Comparison of ENCODE assay signal across 20 cellular contexts in the genomic region with DNA sequence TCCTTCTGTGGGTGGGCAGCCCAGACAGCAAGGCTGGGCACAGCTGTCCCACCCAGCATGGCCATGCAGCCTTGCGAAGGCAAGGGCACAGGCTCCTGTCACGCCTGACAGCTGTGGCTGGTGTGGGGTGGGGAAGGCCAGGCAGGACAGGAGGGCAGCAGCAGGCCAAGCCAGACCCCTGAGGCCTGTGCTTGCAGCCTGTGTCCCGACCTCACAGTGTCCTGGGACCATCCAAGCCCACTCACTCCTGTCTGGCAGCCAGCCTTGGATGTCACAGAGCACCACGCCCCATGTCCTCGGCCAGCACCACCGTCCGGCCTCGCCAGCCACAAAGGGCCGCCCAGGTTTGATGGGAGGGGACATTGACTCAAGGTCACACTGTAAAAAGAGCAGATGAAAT.
DNase-seq lines count a peak whose midpoint lies in the region; ATAC-seq, FAIRE-seq and TF ChIP-seq lines count a peak whose summit lies in the region.
"Had no signal": no experiment of that assay in that cellular context is flagged by ENCODE, and none has a peak within 500 bp of the region (broad histone marks: within the 10 kb centered on the region; RNA-seq: fewer than 3 reads in every experiment).

No MANE protein-coding gene starts in this region.

- no peaks in the 10 kb centered on the region for H3K79me1 ChIP-seq in H1 (ENCODE audit: low read depth, low read length)

- H3K4ac ChIP-seq in H1 (replicated peaks; ENCODE audit: insufficient read length, low read depth, low read length): no peak overlapping the region

- peak overlapping the region; percentile 81; the same call in 1 of the 2 replicates for H2BK15ac ChIP-seq in H1 (ENCODE audit: low read length)

- no peaks in the 10 kb centered on the region for H4K20me1 ChIP-seq in H1 (replicated peaks in 1 of 2; ENCODE audit: control insufficient read depth in 1 of 2, insufficient read depth in 2 of 2, low read length in 2 of 2)

- peak overlapping the region; percentile 93 for H4K91ac ChIP-seq in H1 (replicated peaks; ENCODE audit: insufficient read length, low read length)

- H3K36me3 ChIP-seq in right atrium auricular region (no peaks in the 10 kb centered on the region), H1 (ENCODE audit: control insufficient read depth in 2 of 4, insufficient read depth in 4 of 4, low read length in 3 of 4) (no peaks in the 10 kb centered on the region)

- intact Hi-C loops in left ventricle myocardium superior (cut with micrococcal nuclease): no loop called here

- TF ChIP-seq CTCF in right atrium auricular region (IDR thresholded peaks at IDR 0.05): no peak
- TF ChIP-seq CTCF in H1 (IDR thresholded peaks at IDR 0.05; ENCODE audit: control extremely low read depth in 1 of 3, insufficient read depth in 1 of 3, low read depth in 1 of 3, low read length in 3 of 3): no peak

- peak overlapping the region; percentile 71; the same call in 1 of the 2 replicates for H3K18ac ChIP-seq in H1 (ENCODE audit: extremely low read depth, low read length)

- ATAC-seq in left ventricle myocardium superior: no peak
- ATAC-seq: Panc1 had no signal

- no peak for FAIRE-seq in H1 (lab: Jason Lieb, UNC)
- FAIRE-seq: H54 had no signal

- peak; percentile 30 for DNase-seq in right atrium auricular region (ENCODE audit: low spot score)
- no peak for DNase-seq in left ventricle myocardium superior
- DNase-seq in H1 (ENCODE audit: low read depth in 1 of 2, low spot score in 2 of 2): no peak
- DNase-seq in mesenteric fat pad (ENCODE audit: low spot score): peak; percentile 55
- DNase-seq in putamen (ENCODE audit: low spot score): no peak
- DNase-seq in 8988T: no peak
- no peak for DNase-seq in NCI-H1417 treated with DMSO at 0.1 percent for 48 hours (lab: John Stamatoyannopoulos, UW)
- no peak for DNase-seq in activated T-cell treated with anti-CD3 and anti-CD28 coated beads, Interleukin-2, amount 50 U/mL, for 1 hour
- DNase-seq: AML-193, GDM1, KG1, NCI-H1092, NCI-H146, NCI-H2029, NCI-H2227 treated with DMSO at 0.1 percent for 48 hours, NCI-H510A treated with DMSO at 0.1 percent for 48 hours, NCI-H774, SIG-M5 had no signal

- no peak overlapping the region for H3K14ac ChIP-seq in H1 (ENCODE audit: insufficient read length)

- no peak for TF ChIP-seq POLR2A in H1 (IDR thresholded peaks at IDR 0.05; ENCODE audit: control extremely low read depth in 1 of 2, low read depth in 2 of 2, low read length in 2 of 2)

- peak overlapping the region; percentile 90; the same call in 1 of the 2 replicates for H2BK20ac ChIP-seq in H1 (ENCODE audit: low read length)

- 96% methylated on average over 9 of the region's 9 CpGs; no CpG with 5 or more reads in 1 of the 2 experiments for WGBS in H1 (ENCODE audit: extremely low coverage in 1 of 2, insufficient coverage in 1 of 2, insufficient read length in 1 of 2, insufficient replicate concordance in 2 of 2, low coverage in 1 of 2, low lambda C conversion rate in 2 of 2, missing lambda C conversion rate in 1 of 2), 2 experiments

- peak overlapping the region; percentile 83; the same call in 1 of the 2 replicates for H2BK5ac ChIP-seq in H1 (ENCODE audit: low read depth, low read length)

- CTCF ChIA-PET in H1 (lab: Charles Lee; ENCODE audit: partially characterized antibody): interaction anchor here (1.2 to 5.3 kb wide), 5 partner anchors 11 to 92 kb away, joined by 3 to 48 read pairs (median 13); no protein-coding TSS in a partner anchor

- no peaks in the 10 kb centered on the region for H3K23me2 ChIP-seq in H1 (ENCODE audit: low read depth, low read length)

- H2BK120ac ChIP-seq in H1 (replicated peaks; ENCODE audit: low read depth, low read length): no peak overlapping the region

- H3K27me3 ChIP-seq in right atrium auricular region (no peaks in the 10 kb centered on the region), H1 (replicated peaks in 1 of 4; ENCODE audit: control insufficient read depth in 3 of 4, extremely low read depth in 1 of 4, insufficient read depth in 3 of 4, low read length in 3 of 4) (peaks cover 2 to 14% (median 9%) of the 10 kb centered on the region in 4 experiments; a peak in 4 of 7 replicates)

- POLR2A ChIA-PET in H1 (lab: Charles Lee; ENCODE audit: partially characterized antibody): interaction anchor here (1.3 to 1.5 kb wide), 3 partner anchors 12 to 92 kb away, joined by 3 to 9 read pairs (median 4); no protein-coding TSS in a partner anchor

- no peak overlapping the region for H3K4me3 ChIP-seq in right atrium auricular region
- no peak overlapping the region for H3K4me3 ChIP-seq in H1 (ENCODE audit: extremely low read depth in 1 of 4, insufficient read depth in 2 of 4, low read depth in 3 of 4, low read length in 4 of 4)

- no peak overlapping the region for H3K9ac ChIP-seq in H1 (replicated peaks in 1 of 4; ENCODE audit: extremely low read depth in 1 of 4, low read depth in 3 of 4, low read length in 3 of 4)

- 0 out of 2 replicates have a peak overlapping the region, but pooled peaks have one; percentile 45 for H2AFZ ChIP-seq in H1 (ENCODE audit: low read length)

- H4K8ac ChIP-seq in H1 (ENCODE audit: extremely low read depth, insufficient read depth, low read length): no peak overlapping the region; the same call in 1 of the 2 replicates

- TF ChIP-seq RAD21 in H1 (IDR thresholded peaks at IDR 0.05 in 1 of 2, conservative IDR thresholded peaks at IDR 0.05 in 1 of 2; ENCODE audit: low read depth in 2 of 2, low read length in 2 of 2): no peak

- H2BK12ac ChIP-seq in H1 (ENCODE audit: low read depth, low read length): peak overlapping the region; percentile 95; the same call in 1 of the 2 replicates

- no peaks in the 10 kb centered on the region; a peak in 1 of 4 replicates for H3K79me2 ChIP-seq in H1 (ENCODE audit: control insufficient read depth in 1 of 2, insufficient read depth in 2 of 2, low read length in 2 of 2)

- H3K9me3 ChIP-seq in right atrium auricular region (no peaks in the 10 kb centered on the region), H1 (ENCODE audit: insufficient read depth in 2 of 2, low read depth in 1 of 2, low read length in 1 of 2) (no peaks in the 10 kb centered on the region)

- H2AK5ac ChIP-seq in H1 (ENCODE audit: low read depth, low read length): no peak overlapping the region

- no peak overlapping the region for H3K56ac ChIP-seq in H1 (replicated peaks; ENCODE audit: insufficient read length, low read depth, low read length)

- H3K27ac ChIP-seq in right atrium auricular region: no peak overlapping the region
- H3K27ac ChIP-seq in H1 (ENCODE audit: low read depth, low read length): no peak overlapping the region

- TF ChIP-seq EP300 in H1 (IDR thresholded peaks at IDR 0.05; ENCODE audit: borderline replicate concordance in 1 of 2, low read depth in 2 of 2, low read length in 2 of 2): no peak

- H3K23ac ChIP-seq in H1 (ENCODE audit: insufficient read length): no peak overlapping the region

- H3K4me1 ChIP-seq in right atrium auricular region: peaks cover 0 to 12% of the 10 kb centered on the region in 2 donors
- H3K4me1 ChIP-seq in H1 (replicated peaks in 1 of 4; ENCODE audit: control insufficient read depth in 3 of 4, insufficient read depth in 4 of 4, low read length in 3 of 4): peaks cover 0 to 11% (median 4%) of the 10 kb centered on the region in 4 experiments; a peak in 4 of 7 replicates

- H3K4me2 ChIP-seq in H1 (ENCODE audit: insufficient read depth in 1 of 2, low read depth in 2 of 2, low read length in 2 of 2): no peak overlapping the region

- no peak overlapping the region for H4K5ac ChIP-seq in H1 (ENCODE audit: insufficient read length, low read depth, low read length)

TF ChIP-seq in H1, 55 proteins besides CTCF, POLR2A, EP300 and RAD21 (continues in another document):
- TF ChIP-seq GTF2F1 (IDR thresholded peaks at IDR 0.05; ENCODE audit: borderline replicate concordance, low read depth, low read length) (no peak), RBBP5 (IDR thresholded peaks at IDR 0.05; ENCODE audit: borderline replicate concordance, low read depth, low read length) (no peak)

Comparison
In these comparisons a context has a peak if more than half of its experiments do, and no peak if none do; other contexts are left out.
1. DNase-seq: peak in right atrium auricular region (single experiment) and mesenteric fat pad (single experiment); none in left ventricle myocardium superior (single experiment), H1 (0 of 2), putamen (single experiment), 8988T (single experiment), NCI-H1417 treated with DMSO at 0.1 percent for 48 hours (single experiment) and activated T-cell treated with anti-CD3 and anti-CD28 coated beads, Interleukin-2, amount 50 U/mL, for 1 hour (single experiment).